16 cellular contexts compared by ENCODE assay signal in genomic region chr22:38086001-38086845, GRCh38. TPM values are rescaled to one million over a fixed set of nuclear protein-coding genes. Genes with fewer than 3 reads are reported as not detected.
"Had no signal": no experiment of that assay in that cellular context is flagged by ENCODE, and none has a peak within 500 bp of the region (broad histone marks: within the 10 kb centered on the region; RNA-seq: fewer than 3 reads in every experiment).

No MANE protein-coding gene starts in this region.

- ATAC-seq: activated T-cell treated with anti-CD3 and anti-CD28 coated beads, Interleukin-2, amount 50 U/mL, for 72 hours; stimulated activated memory B cell treated with anti-CD40 and anti-IgM and Interleukin-4, amounts not matched to agents 10 μg/mL and 1 μg/mL and 100 μg/mL, for 72 hours had no signal

- DNase-seq: activated CD4-positive, alpha-beta T cell treated with anti-CD3 and anti-CD28 coated beads, Interleukin-2, amount 50 U/mL, for 4 hours; activated effector memory CD4-positive, alpha-beta T cell treated with anti-CD3 and anti-CD28 coated beads, Interleukin-2, amount 50 U/mL, for 16 hours; activated naive CD4-positive, alpha-beta T cell treated with anti-CD3 and anti-CD28 coated beads, Interleukin-2, amount 50 U/mL, for 16 hours; activated T-cell treated with anti-CD3 and anti-CD28 coated beads, Interleukin-2, amount 50 U/mL, for 72 hours; cerebellar nuclear complex; effector CD8-positive, alpha-beta T cell; esophagus squamous epithelium; sigmoid colon; stimulated activated CD4-positive, alpha-beta T cell treated with anti-CD3 and anti-CD28 coated beads, Interleukin-4, amount 100 ng/mL, for 4 hours; T-helper 2 cell; WERI-Rb-1 had no signal

- H3K36me3 ChIP-seq: ovary, sigmoid colon, thoracic aorta, upper lobe of left lung, WERI-Rb-1 had no signal

- H3K9me3 ChIP-seq: esophagus squamous epithelium, ovary, sigmoid colon, thoracic aorta, upper lobe of left lung had no signal

- H3K27ac ChIP-seq: esophagus squamous epithelium, ovary, sigmoid colon, thoracic aorta, upper lobe of left lung, WERI-Rb-1 had no signal

- H3K27me3 ChIP-seq: ovary had no signal

- H3K4me3 ChIP-seq: esophagus squamous epithelium, ovary, sigmoid colon, thoracic aorta, upper lobe of left lung had no signal

RNA-seq across cellular contexts. Expression of gene SLC16A8, which starts 2.2 kb away (rescaled TPM):
- total RNA-seq: activated T-cell treated with anti-CD3 and anti-CD28 coated beads, Interleukin-2, amount 50 U/mL, for 72 hours; endothelial cell of umbilical vein; esophagus squamous epithelium had no signal
